ENCODE assay signal across 2 cellular contexts in the genomic region with DNA sequence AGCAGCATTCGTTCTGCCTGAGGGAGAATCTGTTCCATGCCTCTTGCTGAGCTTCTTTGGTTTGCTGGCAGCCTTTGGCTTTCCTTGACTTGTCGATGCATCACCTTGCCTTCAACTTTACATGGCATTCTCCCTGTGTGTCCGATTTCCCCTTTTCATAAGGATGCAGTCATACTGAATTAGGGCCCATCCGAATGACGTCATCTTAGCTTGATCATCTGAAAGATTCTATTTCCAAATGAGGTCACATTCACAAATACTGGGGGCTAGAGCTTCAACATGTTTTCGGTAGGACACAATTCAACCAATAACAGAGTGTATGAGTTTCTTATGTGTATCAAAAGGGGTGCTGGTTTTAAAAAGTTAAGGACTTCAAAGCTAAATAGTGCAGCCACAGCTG.
A peak's percentile ranks its signal among the peaks of the same experiment; 100 is the strongest.
TF ChIP-seq lines count a peak whose summit lies in the region.

No MANE protein-coding gene starts in this region.

TF ChIP-seq in HEK293, 187 proteins besides CTCF, POLR2A, EP300 and RAD21 (continued from another document):
- no peak for TF ChIP-seq ZBTB7A (tag by site-specific recombination; IDR thresholded peaks at IDR 0.05; ENCODE audit: low read depth)
- TF ChIP-seq, protein P1, sequence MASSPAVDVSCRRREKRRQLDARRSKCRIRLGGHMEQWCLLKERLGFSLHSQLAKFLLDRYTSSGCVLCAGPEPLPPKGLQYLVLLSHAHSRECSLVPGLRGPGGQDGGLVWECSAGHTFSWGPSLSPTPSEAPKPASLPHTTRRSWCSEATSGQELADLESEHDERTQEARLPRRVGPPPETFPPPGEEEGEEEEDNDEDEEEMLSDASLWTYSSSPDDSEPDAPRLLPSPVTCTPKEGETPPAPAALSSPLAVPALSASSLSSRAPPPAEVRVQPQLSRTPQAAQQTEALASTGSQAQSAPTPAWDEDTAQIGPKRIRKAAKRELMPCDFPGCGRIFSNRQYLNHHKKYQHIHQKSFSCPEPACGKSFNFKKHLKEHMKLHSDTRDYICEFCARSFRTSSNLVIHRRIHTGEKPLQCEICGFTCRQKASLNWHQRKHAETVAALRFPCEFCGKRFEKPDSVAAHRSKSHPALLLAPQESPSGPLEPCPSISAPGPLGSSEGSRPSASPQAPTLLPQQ (tag by site-specific recombination; IDR thresholded peaks at IDR 0.05), result 0 out of 2 replicates have a peak, but pooled peaks have one; percentile 29
- no peak for TF ChIP-seq ZNF501 (tag by site-specific recombination; IDR thresholded peaks at IDR 0.05)
- TF ChIP-seq KLF9 (tag by site-specific recombination; IDR thresholded peaks at IDR 0.05; ENCODE audit: low read depth), result no peak
- TF ChIP-seq GLI4 (tag by site-specific recombination; IDR thresholded peaks at IDR 0.05), result no peak
- TF ChIP-seq ZNF776 (tag by site-specific recombination; IDR thresholded peaks at IDR 0.05; ENCODE audit: borderline replicate concordance), result no peak
- no peak for TF ChIP-seq ZNF621 (tag by site-specific recombination; IDR thresholded peaks at IDR 0.05)
- TF ChIP-seq, protein P2, sequence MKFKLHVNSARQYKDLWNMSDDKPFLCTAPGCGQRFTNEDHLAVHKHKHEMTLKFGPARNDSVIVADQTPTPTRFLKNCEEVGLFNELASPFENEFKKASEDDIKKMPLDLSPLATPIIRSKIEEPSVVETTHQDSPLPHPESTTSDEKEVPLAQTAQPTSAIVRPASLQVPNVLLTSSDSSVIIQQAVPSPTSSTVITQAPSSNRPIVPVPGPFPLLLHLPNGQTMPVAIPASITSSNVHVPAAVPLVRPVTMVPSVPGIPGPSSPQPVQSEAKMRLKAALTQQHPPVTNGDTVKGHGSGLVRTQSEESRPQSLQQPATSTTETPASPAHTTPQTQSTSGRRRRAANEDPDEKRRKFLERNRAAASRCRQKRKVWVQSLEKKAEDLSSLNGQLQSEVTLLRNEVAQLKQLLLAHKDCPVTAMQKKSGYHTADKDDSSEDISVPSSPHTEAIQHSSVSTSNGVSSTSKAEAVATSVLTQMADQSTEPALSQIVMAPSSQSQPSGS (tag by site-specific recombination; IDR thresholded peaks at IDR 0.05; ENCODE audit: low read depth), result peak; percentile 80; the same call in 1 of the 2 replicates
- no peak for TF ChIP-seq ZNF549 (tag by site-specific recombination; IDR thresholded peaks at IDR 0.05)
- TF ChIP-seq, protein P3, sequence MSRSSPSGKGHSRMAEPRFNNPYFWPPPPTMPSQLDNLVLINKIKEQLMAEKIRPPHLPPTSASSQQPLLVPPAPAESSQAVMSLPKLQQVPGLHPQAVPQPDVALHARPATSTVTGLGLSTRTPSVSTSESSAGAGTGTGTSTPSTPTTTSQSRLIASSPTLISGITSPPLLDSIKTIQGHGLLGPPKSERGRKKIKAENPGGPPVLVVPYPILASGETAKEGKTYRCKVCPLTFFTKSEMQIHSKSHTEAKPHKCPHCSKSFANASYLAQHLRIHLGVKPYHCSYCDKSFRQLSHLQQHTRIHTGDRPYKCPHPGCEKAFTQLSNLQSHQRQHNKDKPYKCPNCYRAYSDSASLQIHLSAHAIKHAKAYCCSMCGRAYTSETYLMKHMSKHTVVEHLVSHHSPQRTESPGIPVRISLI (tag by site-specific recombination; IDR thresholded peaks at IDR 0.05), result no peak
TF ChIP-seq in HEK293: peak in this region for 4.

TF ChIP-seq in K562, 482 proteins besides CTCF, POLR2A, EP300 and RAD21 (continued from another document):
- TF ChIP-seq CREM (IDR thresholded peaks at IDR 0.05; ENCODE audit: low read depth) (peak; percentile 36; the same call in 1 of the 2 replicates), SMAD1 (IDR thresholded peaks at IDR 0.05; ENCODE audit: low read depth, low read length, partially characterized antibody) (no peak), JUNB (CRISPR knock-in tag; conservative IDR thresholded peaks at IDR 0.05) (peak; percentile 87), MYNN (IDR thresholded peaks at IDR 0.05) (no peak), MYNN (CRISPR knock-in tag; IDR thresholded peaks at IDR 0.05) (no peak), ZNF764 (CRISPR knock-in tag; IDR thresholded peaks at IDR 0.05; ENCODE audit: low read depth) (no peak), ATF7 (IDR thresholded peaks at IDR 0.05) (peak; percentile 90), KDM2B (CRISPR knock-in tag; IDR thresholded peaks at IDR 0.05) (no peak), JUND (IDR thresholded peaks at IDR 0.05; ENCODE audit: borderline replicate concordance, low read depth, low read length) (peak; percentile 53), JUND (tag; IDR thresholded peaks at IDR 0.05; ENCODE audit: borderline replicate concordance, low read depth, low read length) (peak; percentile 73; the same call in 1 of the 3 replicates), ZNF133 (CRISPR knock-in tag; IDR thresholded peaks at IDR 0.05) (no peak), GATAD2B (IDR thresholded peaks at IDR 0.05; ENCODE audit: borderline replicate concordance) (no peak), KLF6 (CRISPR knock-in tag; IDR thresholded peaks at IDR 0.05; ENCODE audit: borderline replicate concordance) (no peak), CXXC5 (CRISPR knock-in tag; IDR thresholded peaks at IDR 0.05) (no peak), ERF (CRISPR knock-in tag; IDR thresholded peaks at IDR 0.05) (no peak), ATF1 (CRISPR knock-in tag; IDR thresholded peaks at IDR 0.05) (no peak), ATF1 (tag; IDR thresholded peaks at IDR 0.05) (peak; percentile 59), TBL1XR1 (IDR thresholded peaks at IDR 0.05; ENCODE audit: low read length in 2 of 2) (no peak), CBFB (CRISPR knock-in tag; IDR thresholded peaks at IDR 0.05) (no peak)
- TF ChIP-seq, protein P4, sequence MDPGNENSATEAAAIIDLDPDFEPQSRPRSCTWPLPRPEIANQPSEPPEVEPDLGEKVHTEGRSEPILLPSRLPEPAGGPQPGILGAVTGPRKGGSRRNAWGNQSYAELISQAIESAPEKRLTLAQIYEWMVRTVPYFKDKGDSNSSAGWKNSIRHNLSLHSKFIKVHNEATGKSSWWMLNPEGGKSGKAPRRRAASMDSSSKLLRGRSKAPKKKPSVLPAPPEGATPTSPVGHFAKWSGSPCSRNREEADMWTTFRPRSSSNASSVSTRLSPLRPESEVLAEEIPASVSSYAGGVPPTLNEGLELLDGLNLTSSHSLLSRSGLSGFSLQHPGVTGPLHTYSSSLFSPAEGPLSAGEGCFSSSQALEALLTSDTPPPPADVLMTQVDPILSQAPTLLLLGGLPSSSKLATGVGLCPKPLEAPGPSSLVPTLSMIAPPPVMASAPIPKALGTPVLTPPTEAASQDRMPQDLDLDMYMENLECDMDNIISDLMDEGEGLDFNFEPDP (CRISPR knock-in tag; IDR thresholded peaks at IDR 0.05), result no peak
- TF ChIP-seq, protein P5, sequence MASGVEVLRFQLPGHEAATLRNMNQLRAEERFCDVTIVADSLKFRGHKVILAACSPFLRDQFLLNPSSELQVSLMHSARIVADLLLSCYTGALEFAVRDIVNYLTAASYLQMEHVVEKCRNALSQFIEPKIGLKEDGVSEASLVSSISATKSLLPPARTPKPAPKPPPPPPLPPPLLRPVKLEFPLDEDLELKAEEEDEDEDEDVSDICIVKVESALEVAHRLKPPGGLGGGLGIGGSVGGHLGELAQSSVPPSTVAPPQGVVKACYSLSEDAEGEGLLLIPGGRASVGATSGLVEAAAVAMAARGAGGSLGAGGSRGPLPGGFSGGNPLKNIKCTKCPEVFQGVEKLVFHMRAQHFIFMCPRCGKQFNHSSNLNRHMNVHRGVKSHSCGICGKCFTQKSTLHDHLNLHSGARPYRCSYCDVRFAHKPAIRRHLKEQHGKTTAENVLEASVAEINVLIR (CRISPR knock-in tag; IDR thresholded peaks at IDR 0.05), result no peak
- TF ChIP-seq, protein P6, sequence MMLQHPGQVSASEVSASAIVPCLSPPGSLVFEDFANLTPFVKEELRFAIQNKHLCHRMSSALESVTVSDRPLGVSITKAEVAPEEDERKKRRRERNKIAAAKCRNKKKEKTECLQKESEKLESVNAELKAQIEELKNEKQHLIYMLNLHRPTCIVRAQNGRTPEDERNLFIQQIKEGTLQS (IDR thresholded peaks at IDR 0.05), result peak; percentile 93
- TF ChIP-seq, protein P6 (CRISPR knock-in tag; conservative IDR thresholded peaks at IDR 0.05), result no peak
TF ChIP-seq in K562: peak in this region for 6.
